10 cellular contexts compared by ENCODE assay signal in genomic region chr14:105023791-105024480, GRCh38. TPM values are rescaled to one million over a fixed set of nuclear protein-coding genes. Genes with fewer than 3 reads are reported as not detected.
DNase-seq lines count a peak whose midpoint lies in the region; ATAC-seq and TF ChIP-seq lines count a peak whose summit lies in the region.
"Had no signal": no experiment of that assay in that cellular context is flagged by ENCODE, and none has a peak within 500 bp of the region (broad histone marks: within the 10 kb centered on the region; RNA-seq: fewer than 3 reads in every experiment).

No MANE protein-coding gene starts in this region.

- TF ChIP-seq CTCF in activated B cell treated with CpG ODN at 0.5 μM for 24 hours (IDR thresholded peaks at IDR 0.05) (no peak), fibroblast of the aortic adventitia (IDR thresholded peaks at IDR 0.05; ENCODE audit: insufficient read depth, low read length) (no peak), tibial artery (IDR thresholded peaks at IDR 0.05) (no peak)

- peak overlapping the region; percentile 100 for H3K4me3 Mint-ChIP-seq in activated naive CD8-positive, alpha-beta T cell
- H3K4me3 Mint-ChIP-seq in activated naive CD8-positive, alpha-beta T cell treated with anti-CD3 and anti-CD28 coated beads for 36 hours, result no peak overlapping the region
- H3K4me3 Mint-ChIP-seq in activated B cell treated with CpG ODN at 0.5 μM for 24 hours, result no peak overlapping the region

- no peak for DNase-seq in activated naive CD8-positive, alpha-beta T cell treated with anti-CD3 and anti-CD28 coated beads for 36 hours
- DNase-seq in activated B cell treated with CpG ODN at 0.5 μM for 24 hours (no peak), fibroblast of the aortic adventitia (ENCODE audit: low read depth) (peak; percentile 47), tibial artery (no peak), left colon (no peak), NK-92 (lab: John Stamatoyannopoulos, UW; ENCODE audit: unreplicated experiment) (no peak)
- DNase-seq: NCI-H1417 had no signal

- intact Hi-C loops in activated B cell treated with CpG ODN at 0.5 μM for 24 hours (cut with micrococcal nuclease), result no loop called here
- intact Hi-C loops in tibial artery (cut with DNase I; ENCODE audit: low total_unique reads), result loop anchor here (5.0 kb wide), 1 partner anchor 47 kb away; the partner anchor contains the start of gene AHNAK2
- intact Hi-C loops in left colon (cut with DNase I, micrococcal nuclease), result no loop called here

- no peak for ATAC-seq in activated B cell treated with CpG ODN at 0.5 μM for 24 hours (ENCODE audit: low read depth)
- ATAC-seq in left colon, result no peak
- no peak for ATAC-seq in HG03175 (IDR thresholded peaks at IDR 0.05; ENCODE audit: unreplicated experiment)

- peaks cover 0 to 34% (median 22%) of the 10 kb centered on the region in 4 donors for H3K4me1 ChIP-seq in tibial artery

- H3K27me3 ChIP-seq in tibial artery, result no peaks in the 10 kb centered on the region
- H3K27me3 ChIP-seq: neutrophil had no signal

- no peaks in the 10 kb centered on the region for H3K9me3 Mint-ChIP-seq in activated naive CD8-positive, alpha-beta T cell (ENCODE audit: low read depth)
- no peaks in the 10 kb centered on the region for H3K9me3 Mint-ChIP-seq in activated naive CD8-positive, alpha-beta T cell treated with anti-CD3 and anti-CD28 coated beads for 36 hours
- no peaks in the 10 kb centered on the region for H3K9me3 Mint-ChIP-seq in activated B cell treated with CpG ODN at 0.5 μM for 24 hours

- POLR2A ChIA-PET in activated B cell treated with CpG ODN at 0.5 μM for 24 hours (lab: Charles Lee), result no interaction called here

- no peaks in the 10 kb centered on the region for H3K9me3 ChIP-seq in tibial artery
- H3K9me3 ChIP-seq: neutrophil had no signal

- H3K36me3 Mint-ChIP-seq in activated naive CD8-positive, alpha-beta T cell, result peaks cover 10% of the 10 kb centered on the region
- peaks cover 21% of the 10 kb centered on the region for H3K36me3 Mint-ChIP-seq in activated naive CD8-positive, alpha-beta T cell treated with anti-CD3 and anti-CD28 coated beads for 36 hours
- H3K36me3 Mint-ChIP-seq in activated B cell treated with CpG ODN at 0.5 μM for 24 hours (ENCODE audit: low read depth), result no peaks in the 10 kb centered on the region

- no peaks in the 10 kb centered on the region for H3K36me3 ChIP-seq in tibial artery
- H3K36me3 ChIP-seq: neutrophil had no signal

- CTCF ChIA-PET in activated B cell treated with CpG ODN at 0.5 μM for 24 hours (lab: Charles Lee), result interaction anchor here (1.6 kb wide), 1 partner anchor 21 kb away, joined by 5 read pairs; no protein-coding TSS in a partner anchor

- H3K4me3 ChIP-seq in fibroblast of the aortic adventitia (ENCODE audit: low read depth, low read length) (no peak overlapping the region), tibial artery (no peak overlapping the region)

- H3K27ac ChIP-seq in tibial artery, result no peak overlapping the region
- H3K27ac ChIP-seq: neutrophil had no signal

- peaks cover 58% of the 10 kb centered on the region for H3K4me1 Mint-ChIP-seq in activated naive CD8-positive, alpha-beta T cell (ENCODE audit: low read depth)
- H3K4me1 Mint-ChIP-seq in activated naive CD8-positive, alpha-beta T cell treated with anti-CD3 and anti-CD28 coated beads for 36 hours, result peaks cover 47% of the 10 kb centered on the region
- peaks cover 50% of the 10 kb centered on the region for H3K4me1 Mint-ChIP-seq in activated B cell treated with CpG ODN at 0.5 μM for 24 hours

- H3K27ac Mint-ChIP-seq in activated naive CD8-positive, alpha-beta T cell, result peak overlapping the region; percentile 66
- no peak overlapping the region for H3K27ac Mint-ChIP-seq in activated naive CD8-positive, alpha-beta T cell treated with anti-CD3 and anti-CD28 coated beads for 36 hours
- peak overlapping the region; percentile 16 for H3K27ac Mint-ChIP-seq in activated B cell treated with CpG ODN at 0.5 μM for 24 hours

- no peaks in the 10 kb centered on the region for H3K27me3 Mint-ChIP-seq in activated naive CD8-positive, alpha-beta T cell
- no peaks in the 10 kb centered on the region for H3K27me3 Mint-ChIP-seq in activated naive CD8-positive, alpha-beta T cell treated with anti-CD3 and anti-CD28 coated beads for 36 hours
- H3K27me3 Mint-ChIP-seq in activated B cell treated with CpG ODN at 0.5 μM for 24 hours, result no peaks in the 10 kb centered on the region

RNA-seq across cellular contexts. Expression of gene CDCA4, which starts 3.1 kb away (rescaled TPM):
- 10 to 100 TPM; 89.7 to 89.8 TPM for total RNA-seq in activated naive CD8-positive, alpha-beta T cell treated with anti-CD3 and anti-CD28 coated beads for 36 hours
- total RNA-seq in activated B cell treated with CpG ODN at 0.5 μM for 24 hours (11.7 and 13.6 TPM in 2 replicates), fibroblast of the aortic adventitia (ENCODE audit: low replicate concordance) (4.0 and 41.1 TPM in 2 replicates), left colon (1 to 10 TPM; 5.2 to 6.5 TPM)

RNA-seq across cellular contexts. Expression of gene CLBA1, which starts 38.3 kb away (rescaled TPM):
- total RNA-seq in activated naive CD8-positive, alpha-beta T cell treated with anti-CD3 and anti-CD28 coated beads for 36 hours, result 1 to 10 TPM; 1.5 to 1.9 TPM
- 2.7 and 3.9 TPM in 2 replicates for total RNA-seq in activated B cell treated with CpG ODN at 0.5 μM for 24 hours
- 2.8 and 8.0 TPM in 2 replicates for total RNA-seq in fibroblast of the aortic adventitia (ENCODE audit: low replicate concordance)
- 1 to 10 TPM; 4.2 to 6.5 TPM for total RNA-seq in left colon

RNA-seq across cellular contexts. Expression of gene GPR132, which starts 41.3 kb away (rescaled TPM):
- total RNA-seq in activated naive CD8-positive, alpha-beta T cell treated with anti-CD3 and anti-CD28 coated beads for 36 hours, result 10 to 100 TPM; 23.9 to 24.1 TPM
- 43.4 and 48.5 TPM in 2 replicates for total RNA-seq in activated B cell treated with CpG ODN at 0.5 μM for 24 hours
- 0.09 and 0.16 TPM in 2 replicates for total RNA-seq in fibroblast of the aortic adventitia (ENCODE audit: low replicate concordance)
- 1 to 10 TPM in 1 of 2 donors, under 1 TPM in 1; 0.73 to 3.4 TPM for total RNA-seq in left colon

RNA-seq across cellular contexts. Expression of gene AHNAK2, which starts 45.8 kb away (rescaled TPM):
- total RNA-seq in activated naive CD8-positive, alpha-beta T cell treated with anti-CD3 and anti-CD28 coated beads for 36 hours, result under 1 TPM in 1 of 2 experiments, not detected in 1; 0.02 TPM
- not detected in 2 replicates for total RNA-seq in activated B cell treated with CpG ODN at 0.5 μM for 24 hours
- total RNA-seq in fibroblast of the aortic adventitia (ENCODE audit: low replicate concordance), result 78.4 and 164 TPM in 2 replicates
- total RNA-seq in left colon, result 10 to 100 TPM in 1 of 2 donors, 1 to 10 TPM in 1; 3.2 to 23.4 TPM

Comparison
In these comparisons a context has a peak if more than half of its experiments do, and no peak if none do; other contexts are left out.
1. RNA of gene GPR132, which starts 41.3 kb away (total RNA-seq): 43.4 to 48.5 TPM in activated B cell treated with CpG ODN at 0.5 μM for 24 hours and 23.9 to 24.1 TPM in activated naive CD8-positive, alpha-beta T cell treated with anti-CD3 and anti-CD28 coated beads for 36 hours; 0.73 to 3.4 TPM in left colon and 0.09 to 0.16 TPM in fibroblast of the aortic adventitia; every median in the first group is over 4 times any median in the second.